ENCODE assay signal across 7 cellular contexts in genomic region chr2:110619326-110619946, GRCh38. TPM values are rescaled to one million over a fixed set of nuclear protein-coding genes. Genes with fewer than 3 reads are reported as not detected.
DNase-seq lines count a peak whose midpoint lies in the region; ATAC-seq, FAIRE-seq and TF ChIP-seq lines count a peak whose summit lies in the region.
"Not testable (repeated sequence)": the region's sequence is repeated elsewhere in the genome, so short reads cannot be mapped to it uniquely, and the experiment has no call there.

No MANE protein-coding gene starts in this region.

- POLR2A ChIA-PET in K562 (lab: Yijun Ruan, JAX); HepG2 (lab: Yijun Ruan, JAX): not testable (repeated sequence)

- H3K4me2 ChIP-seq in GM23338; K562 (ENCODE audit: insufficient read depth, low read length); HepG2 (ENCODE audit: low read depth, low read length); parathyroid adenoma (ENCODE audit: low read length): not testable (repeated sequence)

- peak; percentile 11 for FAIRE-seq in K562 (lab: Jason Lieb, UNC)
- not testable (repeated sequence) for FAIRE-seq in HepG2 (lab: Jason Lieb, UNC)

- not testable (repeated sequence) for H3K9me1 ChIP-seq in K562 (ENCODE audit: control insufficient read depth, insufficient read depth, low read length)

- not testable (repeated sequence) for H3K36me3 ChIP-seq in GM23338 (ENCODE audit: insufficient read depth); K562 (ENCODE audit: control insufficient read depth, insufficient read depth, low read length); endodermal cell (ENCODE audit: control insufficient read depth, insufficient read depth, low read length); HepG2 (replicated peaks in 1 of 2; ENCODE audit: control insufficient read depth in 1 of 2, insufficient read depth in 2 of 2, low read length in 2 of 2); parathyroid adenoma (ENCODE audit: control insufficient read depth, insufficient read depth, low read length)

- H3K79me2 ChIP-seq in GM23338 (replicated peaks; ENCODE audit: insufficient read depth); K562 (ENCODE audit: control insufficient read depth, insufficient read depth, low read length); HepG2 (ENCODE audit: insufficient read depth, low read length); parathyroid adenoma: not testable (repeated sequence)

- not testable (repeated sequence) for TF ChIP-seq EP300 in K562 (IDR thresholded peaks at IDR 0.05; ENCODE audit: low read length); HepG2 (IDR thresholded peaks at IDR 0.05; ENCODE audit: low read depth in 2 of 2, low read length in 2 of 2); HepG2 (CRISPR knock-in tag; IDR thresholded peaks at IDR 0.05; ENCODE audit: borderline replicate concordance)

- H3K9me3 Mint-ChIP-seq in GM23338; activated CD4-positive, alpha-beta T cell treated with anti-CD3 and anti-CD28 coated beads, Interleukin-2, amount 10 ng/mL, durations not matched to agents 24 days and 14 days; endodermal cell: not testable (repeated sequence)

- not testable (repeated sequence) for H3K9me3 ChIP-seq in K562 (replicated peaks; ENCODE audit: control insufficient read depth, insufficient read depth, low read depth, low read length); endodermal cell (ENCODE audit: control insufficient read depth, low read length); HepG2 (ENCODE audit: low read length); parathyroid adenoma (ENCODE audit: control insufficient read depth, low read length)

- not testable (repeated sequence) for TF ChIP-seq RAD21 in K562 (CRISPR knock-in tag; conservative IDR thresholded peaks at IDR 0.05 in 1 of 2, IDR thresholded peaks at IDR 0.05 in 1 of 2); HepG2 (CRISPR knock-in tag; IDR thresholded peaks at IDR 0.05)

- H3F3A ChIP-seq in GM23338 (replicated peaks; ENCODE audit: low read depth) = not testable (repeated sequence)

- intact Hi-C loops in activated CD4-positive, alpha-beta T cell treated with anti-CD3 and anti-CD28 coated beads, Interleukin-2, amount 10 ng/mL, durations not matched to agents 24 days and 14 days (cut with micrococcal nuclease); K562 (cut with micrococcal nuclease); HepG2 (cut with micrococcal nuclease; ENCODE audit: unreplicated experiment): not testable (repeated sequence)

- H3K36me3 Mint-ChIP-seq in GM23338 (ENCODE audit: low read depth); activated CD4-positive, alpha-beta T cell treated with anti-CD3 and anti-CD28 coated beads, Interleukin-2, amount 10 ng/mL, durations not matched to agents 24 days and 14 days (ENCODE audit: low read depth); endodermal cell (ENCODE audit: low read depth): not testable (repeated sequence)

- H2AFZ ChIP-seq in GM23338; K562 (ENCODE audit: low read depth, low read length); HepG2 (ENCODE audit: low read length): not testable (repeated sequence)
- H2AFZ ChIP-seq in parathyroid adenoma = peak overlapping the region; percentile 50

- not testable (repeated sequence) for TF ChIP-seq CTCF in GM23338 (conservative IDR thresholded peaks at IDR 0.05; ENCODE audit: low read depth in 2 of 2); K562 (IDR thresholded peaks at IDR 0.05 in 2 of 3, conservative IDR thresholded peaks at IDR 0.05 in 1 of 3; ENCODE audit: insufficient read depth in 2 of 3, low read depth in 1 of 3, low read length in 3 of 3); endodermal cell (conservative IDR thresholded peaks at IDR 0.05); HepG2 (CRISPR knock-in tag; IDR thresholded peaks at IDR 0.05); parathyroid adenoma (IDR thresholded peaks at IDR 0.05)

- not testable (repeated sequence) for H3K9me2 ChIP-seq in GM23338 (ENCODE audit: insufficient read depth)

- ATAC-seq in GM23338 = peak; percentile 90
- peak; percentile 47; the same call in 2 of the 3 replicates for ATAC-seq in K562
- peak; percentile 60 for ATAC-seq in HepG2

- H3K27ac ChIP-seq in GM23338 (ENCODE audit: low read depth); K562 (ENCODE audit: extremely low read depth, low read depth, low read length); endodermal cell (ENCODE audit: low read depth, low read length); HepG2 (ENCODE audit: extremely low read length, insufficient read depth, low read length); parathyroid adenoma: not testable (repeated sequence)

- not testable (repeated sequence) for H3K4me3 Mint-ChIP-seq in GM23338; activated CD4-positive, alpha-beta T cell treated with anti-CD3 and anti-CD28 coated beads, Interleukin-2, amount 10 ng/mL, durations not matched to agents 24 days and 14 days; endodermal cell

- not testable (repeated sequence) for H3K27ac Mint-ChIP-seq in GM23338; activated CD4-positive, alpha-beta T cell treated with anti-CD3 and anti-CD28 coated beads, Interleukin-2, amount 10 ng/mL, durations not matched to agents 24 days and 14 days; endodermal cell

- BruUV-seq in K562 (replicated peaks; lab: Mats Ljungman, UMichigan); HepG2 (replicated peaks; lab: Mats Ljungman, UMichigan): not testable (repeated sequence)

- TF ChIP-seq POLR2A in K562 (conservative IDR thresholded peaks at IDR 0.05); HepG2 (IDR thresholded peaks at IDR 0.05; ENCODE audit: insufficient read depth in 1 of 2, low read depth in 2 of 2, low read length in 2 of 2): not testable (repeated sequence)

- not testable (repeated sequence) for H3K4me1 ChIP-seq in GM23338 (ENCODE audit: insufficient read depth); K562 (replicated peaks in 1 of 2; ENCODE audit: control insufficient read depth in 2 of 2, insufficient read depth in 2 of 2, low read length in 2 of 2); endodermal cell (ENCODE audit: control insufficient read depth, insufficient read depth, low read length); HepG2 (ENCODE audit: insufficient read depth, low read length); parathyroid adenoma

- not testable (repeated sequence) for H3K4me1 Mint-ChIP-seq in GM23338; activated CD4-positive, alpha-beta T cell treated with anti-CD3 and anti-CD28 coated beads, Interleukin-2, amount 10 ng/mL, durations not matched to agents 24 days and 14 days; endodermal cell

- H4K20me1 ChIP-seq in GM23338 (replicated peaks; ENCODE audit: insufficient read depth); K562 (replicated peaks; ENCODE audit: control insufficient read depth, insufficient read depth, low read length); HepG2 (ENCODE audit: insufficient read depth, low read length): not testable (repeated sequence)

- CTCF ChIA-PET in K562 (lab: Yijun Ruan, JAX; ENCODE audit: low intra/inter-chr PET ratio); HepG2 (lab: Yijun Ruan, JAX; ENCODE audit: low intra/inter-chr PET ratio, low total read pairs): not testable (repeated sequence)

- not testable (repeated sequence) for H3K27me3 Mint-ChIP-seq in GM23338 (ENCODE audit: insufficient read depth, low read depth, poor library complexity); activated CD4-positive, alpha-beta T cell treated with anti-CD3 and anti-CD28 coated beads, Interleukin-2, amount 10 ng/mL, durations not matched to agents 24 days and 14 days; endodermal cell (ENCODE audit: insufficient read depth)

- not testable (repeated sequence) for DNase-seq in GM23338 (ENCODE audit: low spot score); K562 (ENCODE audit: extremely low read depth in 1 of 4, low spot score in 3 of 4); HepG2 (ENCODE audit: low spot score)
- DNase-seq in activated CD4-positive, alpha-beta T cell treated with anti-CD3 and anti-CD28 coated beads, Interleukin-2, amount 10 ng/mL, durations not matched to agents 24 days and 14 days = peak; percentile 43
- DNase-seq in endodermal cell (peak; percentile 48), superior temporal gyrus (ENCODE audit: extremely low spot score) (peak; percentile 9)

- not testable (repeated sequence) for H3K4me3 ChIP-seq in GM23338; K562; endodermal cell (ENCODE audit: low read length); HepG2 (replicated peaks in 1 of 3; ENCODE audit: insufficient read depth in 1 of 3, low read depth in 2 of 3, low read length in 3 of 3); parathyroid adenoma (ENCODE audit: low read depth, low read length)

- WGBS in K562 (ENCODE audit: insufficient coverage, low coverage, missing lambda C conversion rate) = 0% methylated on average over 1 of the region's 9 CpGs
- 44 to 50% methylated on average over 1 of the region's 9 CpGs for WGBS in endodermal cell (ENCODE audit: insufficient coverage in 1 of 2, insufficient read length in 1 of 2), 2 experiments
- WGBS in HepG2 (ENCODE audit: low lambda C conversion rate) = 31% methylated on average over 2 of the region's 9 CpGs

- H3K9ac ChIP-seq in K562 (ENCODE audit: insufficient read depth in 1 of 2, low read depth in 2 of 2, low read length in 2 of 2); endodermal cell (ENCODE audit: extremely low read depth, low read length, poor library complexity, severe bottlenecking); HepG2 (ENCODE audit: insufficient read depth, low read depth, low read length); parathyroid adenoma: not testable (repeated sequence)

- not testable (repeated sequence) for H3K27me3 ChIP-seq in GM23338 (ENCODE audit: insufficient read depth); K562 (ENCODE audit: control insufficient read depth in 2 of 2, insufficient read depth in 2 of 2, low read length in 2 of 2); endodermal cell (ENCODE audit: control insufficient read depth, insufficient read depth, low read length, poor library complexity, severe bottlenecking); HepG2 (ENCODE audit: control insufficient read depth in 1 of 2, insufficient read depth in 2 of 2, low read length in 2 of 2); parathyroid adenoma (ENCODE audit: control insufficient read depth, insufficient read depth, low read length)

- in situ Hi-C loops in K562 (cut with MboI); HepG2 (cut with HindIII; ENCODE audit: extremely low pct_ligation_motif_present, low pct_unique_long_range_greater_than_20kb): not testable (repeated sequence)

RNA-seq across cellular contexts. Expression of gene RGPD6, which starts 42.4 kb away (rescaled TPM):
- total RNA-seq in GM23338 (2014; rRNA removed; shearing (Covaris generic)) = 7.9 and 21.8 TPM in 2 replicates
- polyA plus RNA-seq in GM23338 (2016; fragmentation: Nextera tagmentation; extraction: Ambion mirVana) = 4.9 and 7.6 TPM in 2 replicates
- total RNA-seq in activated CD4-positive, alpha-beta T cell treated with anti-CD3 and anti-CD28 coated beads, Interleukin-2, amount 10 ng/mL, durations not matched to agents 24 days and 14 days = 16.7 and 16.9 TPM in 2 replicates
- total RNA-seq in K562 (2011; cell fraction: chromatin; rRNA removed; ENCODE audit: low replicate concordance) = 3.1 and 4.5 TPM in 2 replicates
- 1.0 and 1.3 TPM in 2 replicates for total RNA-seq in K562 (2011; cell fraction: nucleolus; rRNA removed)
- 1.8 and 2.4 TPM in 2 replicates for total RNA-seq in K562 (2011; cell fraction: nucleoplasm; rRNA removed)
- total RNA-seq in K562 (2014; rRNA removed) = 0.08 and 0.45 TPM in 2 replicates
- 1.4 and 2.2 TPM in 2 replicates for total RNA-seq in K562 (2014; rRNA removed; fragmentation: Illumina TruSeq; extraction: Trizol)
- total RNA-seq in K562 (2015; rRNA removed; fragmentation: Illumina TruSeq; extraction: Trizol) = 0.83 and 1.2 TPM in 2 replicates
- total RNA-seq in K562 (2021) = 1.7 and 1.8 TPM in 2 replicates
- 0.80 and 1.0 TPM in 2 replicates for polyA plus RNA-seq in K562 (2011; rRNA removed)
- 0.34 and 0.88 TPM in 2 replicates for polyA plus RNA-seq in K562 (2011; cell fraction: cytosol; rRNA removed)
- polyA plus RNA-seq in K562 (2011; cell fraction: nucleus; rRNA removed) = 0.40 and 1.0 TPM in 2 replicates
- polyA plus RNA-seq in K562 (2012) = 0.21 and 0.53 TPM in 2 replicates
- 0.94 and 1.0 TPM in 2 replicates for polyA plus RNA-seq in K562 (2014; fragmentation: Illumina TruSeq; extraction: Trizol)
- under 1 TPM; 0.15 to 0.20 TPM for polyA plus RNA-seq in K562 (2014; fragmentation: Nextera tagmentation; extraction: Ambion mirVana)
- 0.45 and 0.94 TPM in 2 replicates for polyA plus RNA-seq in K562 (2014; rRNA removed)
- polyA minus RNA-seq in K562 (2011; rRNA and poly(A)+ RNA removed) = 1.3 and 2.5 TPM in 2 replicates
- 0.57 and 2.2 TPM in 2 replicates for polyA minus RNA-seq in K562 (2011; cell fraction: cytosol; rRNA and poly(A)+ RNA removed)
- 0.67 and 2.1 TPM in 2 replicates for polyA minus RNA-seq in K562 (2011; cell fraction: nucleus; rRNA and poly(A)+ RNA removed)
- total RNA-seq in endodermal cell = 10 to 100 TPM; 33.7 to 58.0 TPM
- 22.5 TPM for polyA plus RNA-seq in endodermal cell (2013, experiment 1 of 2)
- 27.9 TPM for polyA plus RNA-seq in endodermal cell (2013, experiment 2 of 2)
- total RNA-seq in HepG2 (2016; rRNA removed; fragmentation: Illumina TruSeq; extraction: Trizol) = 28.4 and 33.2 TPM in 2 replicates
- 5.7 and 5.8 TPM in 2 replicates for total RNA-seq in HepG2 (2016; cell fraction: cytosol; rRNA removed; fragmentation: Illumina TruSeq; extraction: Trizol; ENCODE audit: low read depth)
- total RNA-seq in HepG2 (2016; cell fraction: insoluble cytoplasmic fraction; rRNA removed; fragmentation: Illumina TruSeq; extraction: Trizol) = 19.8 and 24.1 TPM in 2 replicates
- total RNA-seq in HepG2 (2016; cell fraction: membrane; rRNA removed; fragmentation: Illumina TruSeq; extraction: Trizol) = 7.0 and 8.2 TPM in 2 replicates
- 60.6 and 66.6 TPM in 2 replicates for total RNA-seq in HepG2 (2016; cell fraction: nucleus; rRNA removed; fragmentation: Illumina TruSeq; extraction: Trizol)
- polyA plus RNA-seq in HepG2 (2011; rRNA removed) = 8.6 and 12.0 TPM in 2 replicates
- 1.4 and 2.6 TPM in 2 replicates for polyA plus RNA-seq in HepG2 (2011; cell fraction: cytosol; rRNA removed)
- polyA plus RNA-seq in HepG2 (2011; cell fraction: nucleus; rRNA removed) = 3.9 and 9.4 TPM in 2 replicates
- polyA plus RNA-seq in HepG2 (2012) = 14.7 and 16.8 TPM in 2 replicates
- polyA plus RNA-seq in HepG2 (2016; cell fraction: cytosol; fragmentation: Illumina TruSeq; extraction: Trizol; ENCODE audit: low read depth) = 0.54 and 0.62 TPM in 2 replicates
- 12.5 and 14.5 TPM in 2 replicates for polyA plus RNA-seq in HepG2 (2016; cell fraction: insoluble cytoplasmic fraction; fragmentation: Illumina TruSeq; extraction: Trizol; ENCODE audit: low read depth)
- 1.8 and 2.0 TPM in 2 replicates for polyA plus RNA-seq in HepG2 (2016; cell fraction: membrane; fragmentation: Illumina TruSeq; extraction: Trizol; ENCODE audit: low read depth)
- 40.1 and 41.8 TPM in 2 replicates for polyA plus RNA-seq in HepG2 (2016; cell fraction: nucleus; fragmentation: Illumina TruSeq; extraction: Trizol; ENCODE audit: insufficient read depth, low read depth)
- 7.2 and 14.8 TPM in 2 replicates for polyA minus RNA-seq in HepG2 (2011; rRNA and poly(A)+ RNA removed; ENCODE audit: low replicate concordance)
- polyA minus RNA-seq in HepG2 (2011; cell fraction: cytosol; rRNA and poly(A)+ RNA removed) = 7.1 and 11.0 TPM in 2 replicates
- polyA minus RNA-seq in HepG2 (2011; cell fraction: nucleus; rRNA and poly(A)+ RNA removed) = 74.6 and 94.4 TPM in 2 replicates

RNA-seq across cellular contexts. Expression of gene BUB1, which starts 58.4 kb away (rescaled TPM):
- 178 and 184 TPM in 2 replicates for total RNA-seq in GM23338 (2014; rRNA removed; shearing (Covaris generic))
- polyA plus RNA-seq in GM23338 (2016; fragmentation: Nextera tagmentation; extraction: Ambion mirVana) = 50.8 and 59.4 TPM in 2 replicates
- 58.4 and 61.7 TPM in 2 replicates for total RNA-seq in activated CD4-positive, alpha-beta T cell treated with anti-CD3 and anti-CD28 coated beads, Interleukin-2, amount 10 ng/mL, durations not matched to agents 24 days and 14 days
- total RNA-seq in K562 (2011; cell fraction: chromatin; rRNA removed; ENCODE audit: low replicate concordance) = 202 and 532 TPM in 2 replicates
- 140 and 174 TPM in 2 replicates for total RNA-seq in K562 (2011; cell fraction: nucleolus; rRNA removed)
- 320 and 382 TPM in 2 replicates for total RNA-seq in K562 (2011; cell fraction: nucleoplasm; rRNA removed)
- total RNA-seq in K562 (2014; rRNA removed) = 82.7 and 86.1 TPM in 2 replicates
- total RNA-seq in K562 (2014; rRNA removed; fragmentation: Illumina TruSeq; extraction: Trizol) = 139 and 151 TPM in 2 replicates
- 133 and 147 TPM in 2 replicates for total RNA-seq in K562 (2015; rRNA removed; fragmentation: Illumina TruSeq; extraction: Trizol)
- total RNA-seq in K562 (2021) = 88.8 and 93.0 TPM in 2 replicates
- polyA plus RNA-seq in K562 (2011; rRNA removed) = 188 and 247 TPM in 2 replicates
- 61.6 and 97.3 TPM in 2 replicates for polyA plus RNA-seq in K562 (2011; cell fraction: cytosol; rRNA removed)
- 99.5 and 147 TPM in 2 replicates for polyA plus RNA-seq in K562 (2011; cell fraction: nucleus; rRNA removed)
- polyA plus RNA-seq in K562 (2012) = 53.5 and 75.2 TPM in 2 replicates
- 101 and 119 TPM in 2 replicates for polyA plus RNA-seq in K562 (2014; fragmentation: Illumina TruSeq; extraction: Trizol)
- polyA plus RNA-seq in K562 (2014; fragmentation: Nextera tagmentation; extraction: Ambion mirVana) = 100 to 1,000 TPM in 1 of 2 experiments, 10 to 100 TPM in 1; 73.4 to 118 TPM
- 85.3 and 92.0 TPM in 2 replicates for polyA plus RNA-seq in K562 (2014; rRNA removed)
- 322 and 339 TPM in 2 replicates for polyA minus RNA-seq in K562 (2011; rRNA and poly(A)+ RNA removed)
- 116 and 125 TPM in 2 replicates for polyA minus RNA-seq in K562 (2011; cell fraction: cytosol; rRNA and poly(A)+ RNA removed)
- 137 and 229 TPM in 2 replicates for polyA minus RNA-seq in K562 (2011; cell fraction: nucleus; rRNA and poly(A)+ RNA removed)
- 100 to 1,000 TPM in 1 of 2 donors, 10 to 100 TPM in 1; 68.3 to 118 TPM for total RNA-seq in endodermal cell
- 92.4 TPM for polyA plus RNA-seq in endodermal cell (2013, experiment 1 of 2)
- polyA plus RNA-seq in endodermal cell (2013, experiment 2 of 2) = 92.7 TPM
- 52.6 and 84.1 TPM in 2 replicates for total RNA-seq in HepG2 (2016; rRNA removed; fragmentation: Illumina TruSeq; extraction: Trizol)
- total RNA-seq in HepG2 (2016; cell fraction: cytosol; rRNA removed; fragmentation: Illumina TruSeq; extraction: Trizol; ENCODE audit: low read depth) = 14.4 and 21.2 TPM in 2 replicates
- 53.4 and 80.3 TPM in 2 replicates for total RNA-seq in HepG2 (2016; cell fraction: insoluble cytoplasmic fraction; rRNA removed; fragmentation: Illumina TruSeq; extraction: Trizol)
- 21.2 and 25.6 TPM in 2 replicates for total RNA-seq in HepG2 (2016; cell fraction: membrane; rRNA removed; fragmentation: Illumina TruSeq; extraction: Trizol)
- 62.6 and 67.1 TPM in 2 replicates for total RNA-seq in HepG2 (2016; cell fraction: nucleus; rRNA removed; fragmentation: Illumina TruSeq; extraction: Trizol)
- polyA plus RNA-seq in HepG2 (2011; rRNA removed) = 15.2 and 27.8 TPM in 2 replicates
- 12.7 and 14.5 TPM in 2 replicates for polyA plus RNA-seq in HepG2 (2011; cell fraction: cytosol; rRNA removed)
- polyA plus RNA-seq in HepG2 (2011; cell fraction: nucleus; rRNA removed) = 11.0 and 14.9 TPM in 2 replicates
- 12.0 and 29.8 TPM in 2 replicates for polyA plus RNA-seq in HepG2 (2012)
- polyA plus RNA-seq in HepG2 (2016; cell fraction: cytosol; fragmentation: Illumina TruSeq; extraction: Trizol; ENCODE audit: low read depth) = 6.3 and 8.5 TPM in 2 replicates
- polyA plus RNA-seq in HepG2 (2016; cell fraction: insoluble cytoplasmic fraction; fragmentation: Illumina TruSeq; extraction: Trizol; ENCODE audit: low read depth) = 66.9 and 69.6 TPM in 2 replicates
- polyA plus RNA-seq in HepG2 (2016; cell fraction: membrane; fragmentation: Illumina TruSeq; extraction: Trizol; ENCODE audit: low read depth) = 8.4 and 12.9 TPM in 2 replicates
- polyA plus RNA-seq in HepG2 (2016; cell fraction: nucleus; fragmentation: Illumina TruSeq; extraction: Trizol; ENCODE audit: insufficient read depth, low read depth) = 38.8 and 40.6 TPM in 2 replicates
- polyA minus RNA-seq in HepG2 (2011; rRNA and poly(A)+ RNA removed; ENCODE audit: low replicate concordance) = 37.0 and 58.7 TPM in 2 replicates
- 18.4 and 31.0 TPM in 2 replicates for polyA minus RNA-seq in HepG2 (2011; cell fraction: cytosol; rRNA and poly(A)+ RNA removed)
- polyA minus RNA-seq in HepG2 (2011; cell fraction: nucleus; rRNA and poly(A)+ RNA removed) = 74.3 and 94.2 TPM in 2 replicates
